In the genomic region with DNA sequence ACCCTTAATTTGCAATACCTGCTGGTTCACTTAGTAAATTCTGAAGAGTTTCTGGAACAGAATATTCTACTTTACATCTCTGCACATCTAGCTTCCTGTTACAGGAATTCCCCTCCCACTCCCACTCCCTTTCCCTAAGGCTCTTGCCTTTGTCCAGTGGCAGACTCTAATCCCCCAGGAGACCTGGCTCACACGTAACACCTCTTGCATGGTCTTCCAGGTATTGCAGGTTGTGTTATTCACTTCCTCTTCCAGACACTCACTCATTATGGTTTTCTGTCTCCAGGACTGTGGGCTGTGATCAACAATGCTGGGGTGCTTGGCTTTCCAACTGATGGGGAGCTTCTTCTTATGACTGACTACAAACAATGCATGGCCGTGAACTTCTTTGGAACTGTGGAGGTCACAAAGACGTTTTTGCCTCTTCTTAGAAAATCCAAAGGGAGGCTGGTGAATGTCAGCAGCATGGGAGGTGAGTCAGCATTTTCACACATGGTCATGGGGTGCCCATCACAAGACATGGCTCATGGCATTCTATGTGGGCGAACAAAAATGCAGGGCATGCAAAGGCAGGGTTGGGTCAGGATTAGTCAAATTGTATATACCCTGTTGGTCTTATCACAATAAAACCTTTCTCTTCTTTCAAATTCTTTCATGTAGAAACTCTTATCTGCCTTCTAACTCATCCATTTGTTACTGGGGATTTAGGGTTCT, we compare ENCODE assay signal across 13 cellular contexts. TPM values are rescaled to one million over a fixed set of nuclear protein-coding genes. Genes with fewer than 3 reads are reported as not detected.
A peak's percentile ranks its signal among the peaks of the same experiment; 100 is the strongest.
DNase-seq lines count a peak whose midpoint lies in the region; ATAC-seq, FAIRE-seq and TF ChIP-seq lines count a peak whose summit lies in the region.
"Had no signal": no experiment of that assay in that cellular context is flagged by ENCODE, and none has a peak within 500 bp of the region (broad histone marks: within the 10 kb centered on the region; RNA-seq: fewer than 3 reads in every experiment).

No MANE protein-coding gene starts in this region.

- no peak overlapping the region for H3K4me3 Mint-ChIP-seq in CD4-positive, alpha-beta memory T cell
- H3K4me3 Mint-ChIP-seq in nephron progenitor cell = no peak overlapping the region
- H3K4me3 Mint-ChIP-seq: CD8-positive, alpha-beta memory T cell; IgD-negative memory B cell had no signal

- TF ChIP-seq RAD21 in H1 (IDR thresholded peaks at IDR 0.05 in 1 of 2, conservative IDR thresholded peaks at IDR 0.05 in 1 of 2; ENCODE audit: low read depth in 2 of 2, low read length in 2 of 2) = no peak

- TF ChIP-seq CTCF in AG10803 (conservative IDR thresholded peaks at IDR 0.05; ENCODE audit: low read length) (no peak), H1 (IDR thresholded peaks at IDR 0.05; ENCODE audit: control extremely low read depth in 1 of 3, insufficient read depth in 1 of 3, low read depth in 1 of 3, low read length in 3 of 3) (no peak), nephron progenitor cell (IDR thresholded peaks at IDR 0.05) (no peak)

- no peaks in the 10 kb centered on the region for H3K27me3 ChIP-seq in MG63
- H3K27me3 ChIP-seq in H1 (replicated peaks in 1 of 4; ENCODE audit: control insufficient read depth in 3 of 4, extremely low read depth in 1 of 4, insufficient read depth in 3 of 4, low read length in 3 of 4) = no peaks in the 10 kb centered on the region
- no peaks in the 10 kb centered on the region for H3K27me3 ChIP-seq in CD4-positive, alpha-beta memory T cell (ENCODE audit: insufficient read depth, low read length)
- H3K27me3 ChIP-seq: upper lobe of right lung had no signal

- no peak overlapping the region for H3K14ac ChIP-seq in H1 (ENCODE audit: insufficient read length)

- no peaks in the 10 kb centered on the region for H3K36me3 Mint-ChIP-seq in CD4-positive, alpha-beta memory T cell
- H3K36me3 Mint-ChIP-seq in nephron progenitor cell (ENCODE audit: low read depth) = peaks cover 5% of the 10 kb centered on the region
- H3K36me3 Mint-ChIP-seq: IgD-negative memory B cell had no signal

- no peak overlapping the region for H3K4ac ChIP-seq in H1 (replicated peaks; ENCODE audit: insufficient read length, low read depth, low read length)

- peaks cover 21 to 38% of the 10 kb centered on the region in 2 donors for H3K27me3 Mint-ChIP-seq in CD4-positive, alpha-beta memory T cell
- peaks cover 13% of the 10 kb centered on the region for H3K27me3 Mint-ChIP-seq in nephron progenitor cell (ENCODE audit: low read depth, poor library complexity)

- H3K9me3 Mint-ChIP-seq in CD4-positive, alpha-beta memory T cell = peaks cover 0 to 11% (median 1%) of the 10 kb centered on the region in 8 donors
- H3K9me3 Mint-ChIP-seq in nephron progenitor cell = peaks cover 16% of the 10 kb centered on the region

- no peak overlapping the region for H2BK15ac ChIP-seq in H1 (ENCODE audit: low read length)

- no peak for FAIRE-seq in H1 (lab: Jason Lieb, UNC)

- no peak overlapping the region for H4K5ac ChIP-seq in H1 (ENCODE audit: insufficient read length, low read depth, low read length)

- POLR2A ChIA-PET in H1 (lab: Charles Lee; ENCODE audit: partially characterized antibody) = no interaction called here
- POLR2A ChIA-PET in CD4-positive, alpha-beta memory T cell (lab: Charles Lee; ENCODE audit: partially characterized antibody) = no interaction called here

- CTCF ChIA-PET in H1 (lab: Charles Lee; ENCODE audit: partially characterized antibody) = interaction anchor here (0.7 kb wide), 1 partner anchor 36 kb away, joined by 3 read pairs; no protein-coding TSS in a partner anchor
- CTCF ChIA-PET in CD4-positive, alpha-beta memory T cell (lab: Charles Lee; ENCODE audit: partially characterized antibody) = no interaction called here

- no peak overlapping the region for H3K27ac Mint-ChIP-seq in CD4-positive, alpha-beta memory T cell
- H3K27ac Mint-ChIP-seq in nephron progenitor cell = no peak overlapping the region
- H3K27ac Mint-ChIP-seq: IgD-negative memory B cell had no signal

- H3K18ac ChIP-seq in H1 (ENCODE audit: extremely low read depth, low read length) = no peak overlapping the region

- no peak overlapping the region for H3K56ac ChIP-seq in H1 (replicated peaks; ENCODE audit: insufficient read length, low read depth, low read length)

- no peak overlapping the region for H2BK120ac ChIP-seq in H1 (replicated peaks; ENCODE audit: low read depth, low read length)

- no peak overlapping the region for H2AFZ ChIP-seq in H1 (ENCODE audit: low read length)

- H3K79me1 ChIP-seq in H1 (ENCODE audit: low read depth, low read length) = no peaks in the 10 kb centered on the region

- no peak for TF ChIP-seq POLR2A in H1 (IDR thresholded peaks at IDR 0.05; ENCODE audit: control extremely low read depth in 1 of 2, low read depth in 2 of 2, low read length in 2 of 2)

- no peak overlapping the region for H3K9ac ChIP-seq in H1 (replicated peaks in 1 of 4; ENCODE audit: extremely low read depth in 1 of 4, low read depth in 3 of 4, low read length in 3 of 4)

- no peak overlapping the region; the same call in 1 of the 2 replicates for H4K8ac ChIP-seq in H1 (ENCODE audit: extremely low read depth, insufficient read depth, low read length)

- no peaks in the 10 kb centered on the region for H3K4me1 Mint-ChIP-seq in CD4-positive, alpha-beta memory T cell
- H3K4me1 Mint-ChIP-seq in nephron progenitor cell = peaks cover 17% of the 10 kb centered on the region
- H3K4me1 Mint-ChIP-seq: CD8-positive, alpha-beta memory T cell; IgD-negative memory B cell had no signal

- intact Hi-C loops in CD4-positive, alpha-beta memory T cell (cut with micrococcal nuclease) = no loop called here

- DNase-seq in AG10803 (ENCODE audit: low read depth) (peak; percentile 80), MG63 (peak; percentile 60), H1 (ENCODE audit: low read depth in 1 of 2, low spot score in 2 of 2) (no peak), myocyte (ENCODE audit: low read depth) (peak; percentile 93), GOT3 (lab: John Stamatoyannopoulos, UW) (no peak), nephron progenitor cell (no peak)
- no peak for DNase-seq in CD4-positive, alpha-beta memory T cell
- DNase-seq: CD8-positive, alpha-beta memory T cell; OCI-M1; upper lobe of right lung had no signal

- H3K23me2 ChIP-seq in H1 (ENCODE audit: low read depth, low read length) = no peaks in the 10 kb centered on the region; the same call in 1 of the 2 replicates

- H2BK20ac ChIP-seq in H1 (ENCODE audit: low read length) = no peak overlapping the region

- H3K36me3 ChIP-seq in MG63 = peaks cover 9% of the 10 kb centered on the region
- H3K36me3 ChIP-seq in H1 (ENCODE audit: control insufficient read depth in 2 of 4, insufficient read depth in 4 of 4, low read length in 3 of 4) = no peaks in the 10 kb centered on the region
- no peaks in the 10 kb centered on the region for H3K36me3 ChIP-seq in CD4-positive, alpha-beta memory T cell (ENCODE audit: insufficient read depth, low read length)
- H3K36me3 ChIP-seq: upper lobe of right lung had no signal

- H3K4me2 ChIP-seq in H1 (ENCODE audit: insufficient read depth in 1 of 2, low read depth in 2 of 2, low read length in 2 of 2) = no peak overlapping the region

- no peak overlapping the region for H3K23ac ChIP-seq in H1 (ENCODE audit: insufficient read length)

- TF ChIP-seq EP300 in H1 (IDR thresholded peaks at IDR 0.05; ENCODE audit: borderline replicate concordance in 1 of 2, low read depth in 2 of 2, low read length in 2 of 2) = no peak

- no peaks in the 10 kb centered on the region for H3K79me2 ChIP-seq in H1 (ENCODE audit: control insufficient read depth in 1 of 2, insufficient read depth in 2 of 2, low read length in 2 of 2)

- WGBS in H1 (ENCODE audit: extremely low coverage in 1 of 2, insufficient coverage in 1 of 2, insufficient read length in 1 of 2, insufficient replicate concordance in 2 of 2, low coverage in 1 of 2, low lambda C conversion rate in 2 of 2, missing lambda C conversion rate in 1 of 2), 2 experiments = 78% methylated on average over 4 of the region's 4 CpGs; no CpG with 5 or more reads in 1 of the 2 experiments

- ATAC-seq in HG02885 (IDR thresholded peaks at IDR 0.05; ENCODE audit: poor library complexity, unreplicated experiment) = no peak
- ATAC-seq: upper lobe of right lung had no signal

- H3K4me1 ChIP-seq in H1 (replicated peaks in 1 of 4; ENCODE audit: control insufficient read depth in 3 of 4, insufficient read depth in 4 of 4, low read length in 3 of 4) = no peaks in the 10 kb centered on the region
- H3K4me1 ChIP-seq in CD4-positive, alpha-beta memory T cell (ENCODE audit: insufficient read depth, low read length) = no peaks in the 10 kb centered on the region
- H3K4me1 ChIP-seq: upper lobe of right lung had no signal

- H2BK12ac ChIP-seq in H1 (ENCODE audit: low read depth, low read length) = no peak overlapping the region

- H3K27ac ChIP-seq in H1 (ENCODE audit: low read depth, low read length) = no peak overlapping the region
- no peak overlapping the region for H3K27ac ChIP-seq in CD4-positive, alpha-beta memory T cell (ENCODE audit: low read depth, low read length)
- H3K27ac ChIP-seq: upper lobe of right lung had no signal

- H3K9me3 ChIP-seq in MG63 (no peaks in the 10 kb centered on the region), H1 (ENCODE audit: insufficient read depth in 2 of 2, low read depth in 1 of 2, low read length in 1 of 2) (no peaks in the 10 kb centered on the region)
- no peaks in the 10 kb centered on the region for H3K9me3 ChIP-seq in CD4-positive, alpha-beta memory T cell (ENCODE audit: control insufficient read depth in 1 of 2, low read length in 2 of 2)
- H3K9me3 ChIP-seq: upper lobe of right lung had no signal

- H2AK5ac ChIP-seq in H1 (ENCODE audit: low read depth, low read length) = no peak overlapping the region; the same call in 1 of the 2 replicates

- H3K4me3 ChIP-seq in AG10803 (ENCODE audit: low read length) (no peak overlapping the region), MG63 (no peak overlapping the region), H1 (ENCODE audit: extremely low read depth in 1 of 4, insufficient read depth in 2 of 4, low read depth in 3 of 4, low read length in 4 of 4) (no peak overlapping the region)
- H3K4me3 ChIP-seq in CD4-positive, alpha-beta memory T cell (ENCODE audit: low read length in 2 of 2) = no peak overlapping the region
- H3K4me3 ChIP-seq: upper lobe of right lung had no signal

- H4K91ac ChIP-seq in H1 (replicated peaks; ENCODE audit: insufficient read length, low read length) = no peak overlapping the region

- no peaks in the 10 kb centered on the region for H4K20me1 ChIP-seq in H1 (replicated peaks in 1 of 2; ENCODE audit: control insufficient read depth in 1 of 2, insufficient read depth in 2 of 2, low read length in 2 of 2)

- no peak overlapping the region for H2BK5ac ChIP-seq in H1 (ENCODE audit: low read depth, low read length)

RNA-seq across cellular contexts. Expression of gene HSD17B2, which starts 35.8 kb away (rescaled TPM):
- total RNA-seq in MG63 (2014; rRNA removed; shearing (Covaris generic); ENCODE audit: low replicate concordance) = 1.9 and 7.0 TPM in 2 replicates
- not detected in 2 replicates for total RNA-seq in H1 (2021; fragmentation: NEBNext Ultra II Directional; extraction: Animal tissue kit (Norgen Biotek cat#: 25700))
- polyA plus RNA-seq in H1 (2011; rRNA removed) = not detected in 2 replicates
- polyA plus RNA-seq in H1 (2011; cell fraction: cytosol; rRNA removed) = not detected
- polyA plus RNA-seq in H1 (2011; cell fraction: nucleus; rRNA removed) = not detected
- 0.17 TPM in 1 of 4 replicates, not detected in the others for polyA plus RNA-seq in H1 (2012, experiment 1 of 2)
- polyA plus RNA-seq in H1 (2012, experiment 2 of 2) = not detected
- not detected for polyA plus RNA-seq in H1 (2013, experiment 1 of 2)
- polyA plus RNA-seq in H1 (2013, experiment 2 of 2) = not detected
- not detected in 2 replicates for polyA minus RNA-seq in H1 (2011; rRNA and poly(A)+ RNA removed)
- polyA minus RNA-seq in H1 (2011; cell fraction: cytosol; rRNA and poly(A)+ RNA removed) = not detected
- polyA minus RNA-seq in H1 (2011; cell fraction: nucleus; rRNA and poly(A)+ RNA removed) = not detected
- total RNA-seq in myocyte = 4.1 and 6.0 TPM in 2 replicates
- polyA plus RNA-seq in myocyte (2012) = 10.9 TPM
- total RNA-seq in CD4-positive, alpha-beta memory T cell = not detected
- not detected for polyA plus RNA-seq in CD4-positive, alpha-beta memory T cell
- total RNA-seq: CD8-positive, alpha-beta memory T cell; skeletal muscle tissue had no signal
- polyA plus RNA-seq: IgD-negative memory B cell had no signal

RNA-seq across cellular contexts. Expression of gene SDR42E1, which starts 59.5 kb away (rescaled TPM):
- total RNA-seq in MG63 (2014; rRNA removed; shearing (Covaris generic); ENCODE audit: low replicate concordance) = 1.2 and 2.7 TPM in 2 replicates
- not detected in 2 replicates for total RNA-seq in H1 (2021; fragmentation: NEBNext Ultra II Directional; extraction: Animal tissue kit (Norgen Biotek cat#: 25700))
- polyA plus RNA-seq in H1 (2011; rRNA removed) = 0.02 and 0.03 TPM in 2 replicates
- 0.03 TPM for polyA plus RNA-seq in H1 (2011; cell fraction: cytosol; rRNA removed)
- polyA plus RNA-seq in H1 (2011; cell fraction: nucleus; rRNA removed) = 0.01 TPM
- polyA plus RNA-seq in H1 (2012, experiment 1 of 2) = 0.01 TPM in 1 of 4 replicates, not detected in the others
- not detected for polyA plus RNA-seq in H1 (2012, experiment 2 of 2)
- polyA plus RNA-seq in H1 (2013, experiment 1 of 2) = 0.34 TPM
- polyA plus RNA-seq in H1 (2013, experiment 2 of 2) = 0.46 TPM
- polyA minus RNA-seq in H1 (2011; rRNA and poly(A)+ RNA removed) = 0.02 and 0.03 TPM in 2 replicates
- not detected for polyA minus RNA-seq in H1 (2011; cell fraction: cytosol; rRNA and poly(A)+ RNA removed)
- 0.10 TPM for polyA minus RNA-seq in H1 (2011; cell fraction: nucleus; rRNA and poly(A)+ RNA removed)
- total RNA-seq in myocyte = 0.62 and 1.0 TPM in 2 replicates
- 1.2 TPM for polyA plus RNA-seq in myocyte (2012)
- 1 to 10 TPM; 8.1 to 9.8 TPM for total RNA-seq in CD4-positive, alpha-beta memory T cell
- polyA plus RNA-seq in CD4-positive, alpha-beta memory T cell = 1 to 10 TPM; 2.3 to 5.0 TPM

Comparison
In these comparisons a context has a peak if more than half of its experiments do, and no peak if none do; other contexts are left out.
1. DNase-seq: peak in AG10803 (single experiment), MG63 (single experiment) and myocyte (single experiment); none in H1 (0 of 2), GOT3 (single experiment), CD4-positive, alpha-beta memory T cell (0 of 5) and nephron progenitor cell (single experiment).